ENCODE assay signal across 8 cellular contexts in the genomic region with DNA sequence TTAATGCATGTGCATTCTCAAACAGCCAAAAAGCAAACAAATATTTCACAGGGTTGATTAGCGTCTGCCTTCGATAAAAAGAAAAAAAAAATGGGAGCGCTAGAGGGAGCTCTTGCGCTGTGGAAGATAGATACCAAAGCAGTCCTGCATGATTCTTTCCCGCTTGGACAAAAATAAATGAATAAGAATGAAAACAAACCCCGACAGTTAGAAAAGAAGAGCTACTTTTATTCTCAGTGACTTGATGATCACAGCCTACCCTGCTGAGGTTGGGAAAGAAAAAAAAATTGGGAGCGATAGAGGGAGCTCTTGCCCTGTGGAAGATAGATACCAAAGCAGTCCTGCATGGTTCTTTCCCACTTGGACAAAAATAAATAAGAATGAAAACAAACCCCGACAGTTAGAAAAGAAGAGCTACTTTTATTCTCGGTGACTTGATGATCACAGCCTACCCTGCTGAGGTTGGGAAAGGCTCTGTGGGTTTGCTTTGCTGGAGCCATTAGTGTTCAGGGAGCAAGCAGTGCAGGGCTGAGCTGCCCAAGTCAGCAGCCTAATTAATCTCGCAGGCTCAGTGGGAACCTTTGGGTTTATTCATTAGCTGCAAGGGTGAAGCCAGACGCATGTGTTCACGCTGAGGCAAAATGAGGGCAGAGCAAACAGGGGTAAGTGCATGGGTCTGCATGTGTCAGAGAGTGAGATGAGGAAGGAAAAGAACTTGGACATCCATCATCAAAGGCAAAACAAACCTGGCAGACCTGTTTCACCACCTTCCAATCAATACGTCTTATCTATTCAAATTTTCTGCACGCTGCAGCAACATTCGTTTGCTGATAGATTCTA.
A peak's percentile ranks its signal among the peaks of the same experiment; 100 is the strongest.
DNase-seq lines count a peak whose midpoint lies in the region; ATAC-seq and TF ChIP-seq lines count a peak whose summit lies in the region.

No MANE protein-coding gene starts in this region.

- H3K9me3 ChIP-seq in aorta (ENCODE audit: control insufficient read depth, low read length), result no peaks in the 10 kb centered on the region

- H3K9me3 Mint-ChIP-seq in chondrocyte (ENCODE audit: low read depth), result no peaks in the 10 kb centered on the region

- H3K4me1 Mint-ChIP-seq in chondrocyte (ENCODE audit: low read depth), result peaks cover 5% of the 10 kb centered on the region

- DNase-seq in AG20443 (ENCODE audit: low spot score) (peak; percentile 6), NCI-H1930 (lab: John Stamatoyannopoulos, UW) (peak; percentile 13 to 20), chondrocyte (ENCODE audit: low spot score) (no peak), mucosa of gallbladder (ENCODE audit: low spot score) (peak; percentile 73), omental fat pad (ENCODE audit: low spot score) (no peak), aorta (no peak)

- no peak overlapping the region for H3K27ac Mint-ChIP-seq in chondrocyte (ENCODE audit: unreplicated experiment)

- peak overlapping the region; percentile 22 for H3K4me3 Mint-ChIP-seq in chondrocyte (ENCODE audit: unreplicated experiment)

- peaks cover 0 to 2% of the 10 kb centered on the region in 2 donors for H3K27me3 ChIP-seq in aorta (ENCODE audit: control insufficient read depth in 1 of 2, insufficient read depth in 2 of 2, low read length in 1 of 2)

- no peak overlapping the region for H3K4me3 ChIP-seq in aorta (ENCODE audit: low read length in 2 of 2)

- no peak for ATAC-seq in HG03045 (IDR thresholded peaks at IDR 0.05; ENCODE audit: unreplicated experiment)
- ATAC-seq in omental fat pad (ENCODE audit: low FRiP score), result no peak
- no peak for ATAC-seq in aorta (ENCODE audit: low FRiP score)

- intact Hi-C loops in aorta (cut with DNase I), result no loop called here

- peaks cover 32% of the 10 kb centered on the region for H3K27me3 Mint-ChIP-seq in chondrocyte (ENCODE audit: low read depth)

- H3K4me1 ChIP-seq in aorta (ENCODE audit: control insufficient read depth in 1 of 2, insufficient read depth in 2 of 2, low read length in 2 of 2), result no peaks in the 10 kb centered on the region

- no peaks in the 10 kb centered on the region for H3K36me3 Mint-ChIP-seq in chondrocyte (ENCODE audit: low read depth)

- no peak overlapping the region for H3K27ac ChIP-seq in aorta (ENCODE audit: low read depth in 1 of 2, low read length in 2 of 2)

- H3K36me3 ChIP-seq in aorta (ENCODE audit: control insufficient read depth in 1 of 2, insufficient read depth in 2 of 2, low read length in 1 of 2), result no peaks in the 10 kb centered on the region

- TF ChIP-seq CTCF in GM12874 (IDR thresholded peaks at IDR 0.05; ENCODE audit: insufficient read depth, low read depth, low read length) (peak; percentile 15; the same call in 1 of the 2 replicates), chondrocyte (IDR thresholded peaks at IDR 0.05) (peak; percentile 88), omental fat pad (IDR thresholded peaks at IDR 0.05) (no peak)

- WGBS in aorta, 2 donors, result 2 to 3% methylated on average over 15 of the region's 15 CpGs

Comparison
In these comparisons a context has a peak if more than half of its experiments do, and no peak if none do; other contexts are left out.
1. DNase-seq: peak in AG20443 (single experiment), NCI-H1930 (2 of 2) and mucosa of gallbladder (single experiment); none in chondrocyte (single experiment), omental fat pad (single experiment) and aorta (0 of 2).
2. CTCF ChIP-seq: peak in GM12874 (single experiment) and chondrocyte (single experiment); none in omental fat pad (0 of 3).